Comparison of ENCODE assay signal across 16 cellular contexts in the genomic region with DNA sequence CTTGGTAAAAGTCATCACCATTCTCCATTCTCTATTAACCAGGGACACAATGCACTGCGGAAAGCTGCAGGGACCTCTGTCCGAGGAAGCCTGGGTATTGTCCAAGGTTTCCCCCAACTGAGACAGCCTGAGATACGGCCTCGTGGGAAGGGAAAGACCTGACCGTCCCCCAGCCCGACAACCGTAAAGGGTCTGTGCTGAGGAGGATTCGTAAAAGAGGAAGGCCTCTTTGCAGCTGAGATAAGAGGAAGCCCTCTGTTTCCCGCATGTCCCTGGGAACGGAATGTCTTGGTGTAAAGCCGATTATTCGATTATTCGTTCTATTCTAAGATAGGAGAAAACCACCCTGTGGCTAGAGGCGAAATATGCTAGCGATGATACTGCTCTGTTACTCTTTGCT. TPM values are rescaled to one million over a fixed set of nuclear protein-coding genes. Genes with fewer than 3 reads are reported as not detected.
DNase-seq lines count a peak whose midpoint lies in the region; ATAC-seq, FAIRE-seq and TF ChIP-seq lines count a peak whose summit lies in the region.
"Had no signal": no experiment of that assay in that cellular context is flagged by ENCODE, and none has a peak within 500 bp of the region (broad histone marks: within the 10 kb centered on the region; RNA-seq: fewer than 3 reads in every experiment).

No MANE protein-coding gene starts in this region.

- peak overlapping the region; percentile 19 for H3K4me3 Mint-ChIP-seq in activated CD8-positive, alpha-beta T cell treated with anti-CD3 and anti-CD28 coated beads for 36 hours

- in situ Hi-C loops in transverse colon (cut with MboI; ENCODE audit: low pct_ligation_motif_present in 1 of 4, low pct_unique_long_range_greater_than_20kb in 1 of 4, low sequenced_read_pairs in 3 of 4): no loop called here

- H3K27ac Mint-ChIP-seq in activated CD8-positive, alpha-beta T cell treated with anti-CD3 and anti-CD28 coated beads for 36 hours: peak overlapping the region; percentile 85

- no peak for TF ChIP-seq POLR2A in transverse colon (IDR thresholded peaks at IDR 0.05)

- no peaks in the 10 kb centered on the region for H3K27me3 Mint-ChIP-seq in activated CD8-positive, alpha-beta T cell treated with anti-CD3 and anti-CD28 coated beads for 36 hours

- no peak for FAIRE-seq in kidney (lab: Jason Lieb, UNC)
- FAIRE-seq: G401.6, islet of Langerhans had no signal

- WGBS in transverse colon (ENCODE audit: low coverage in 1 of 2), 2 donors: 76 to 83% methylated on average over 6 to 15 of the region's 15 CpGs

- peak overlapping the region in 6 of 11 experiments; percentile 19 to 38 (median 32); a peak in 9 of 22 replicates for H3K27ac ChIP-seq in BLaER1 treated with 17β-estradiol and CSF1 and Interleukin-3, amounts not matched to agents 10 nM and 100 nM
- H3K27ac ChIP-seq in kidney (ENCODE audit: low read depth in 2 of 2, low read length in 2 of 2): no peak overlapping the region
- H3K27ac ChIP-seq in transverse colon: peak overlapping the region in 1 of 4 donors; percentile 12
- H3K27ac ChIP-seq: C4-2B had no signal

- intact Hi-C loops in activated CD8-positive, alpha-beta T cell treated with anti-CD3 and anti-CD28 coated beads for 36 hours (cut with micrococcal nuclease): no loop called here
- intact Hi-C loops in kidney (cut with DNase I) (no loop called here), transverse colon (cut with DNase I; ENCODE audit: low total_unique reads) (no loop called here)

- H3K9me3 Mint-ChIP-seq in activated CD8-positive, alpha-beta T cell treated with anti-CD3 and anti-CD28 coated beads for 36 hours: no peaks in the 10 kb centered on the region

- H3K27me3 ChIP-seq in BLaER1 treated with 17β-estradiol and CSF1 and Interleukin-3, amounts not matched to agents 10 nM and 100 nM: no peaks in the 10 kb centered on the region
- H3K27me3 ChIP-seq in transverse colon: no peaks in the 10 kb centered on the region
- H3K27me3 ChIP-seq: gastroesophageal sphincter had no signal

- H3K4me2 ChIP-seq in BLaER1 treated with 17β-estradiol and CSF1 and Interleukin-3, amounts not matched to agents 10 nM and 100 nM: peak overlapping the region in 8 of 11 experiments; percentile 1 to 64 (median 52); a peak in 14 of 22 replicates

- no peak overlapping the region for H3K4me3 ChIP-seq in BLaER1 treated with 17β-estradiol and CSF1 and Interleukin-3, amounts not matched to agents 10 nM and 100 nM
- no peak overlapping the region for H3K4me3 ChIP-seq in kidney (ENCODE audit: low read length in 2 of 2)
- H3K4me3 ChIP-seq in transverse colon: no peak overlapping the region
- H3K4me3 ChIP-seq: gastroesophageal sphincter had no signal

- DNase-seq in GDM1 (lab: John Stamatoyannopoulos, UW): peak; percentile 43
- no peak for DNase-seq in activated CD8-positive, alpha-beta T cell treated with anti-CD3 and anti-CD28 coated beads for 36 hours
- DNase-seq in kidney: peak; percentile 9
- no peak for DNase-seq in SHP77 treated with DMSO at 0.1 percent for 48 hours (lab: John Stamatoyannopoulos, UW)
- no peak for DNase-seq in transverse colon
- DNase-seq in DMS53 (lab: John Stamatoyannopoulos, UW): no peak
- DNase-seq: effector CD8-positive, alpha-beta T cell; retina; stimulated activated CD4-positive, alpha-beta T cell treated with anti-CD3 and anti-CD28 coated beads, Interleukin-4, amount 100 ng/mL, for 1 hour had no signal

- no peaks in the 10 kb centered on the region for H3K9me3 ChIP-seq in BLaER1 treated with 17β-estradiol and CSF1 and Interleukin-3, amounts not matched to agents 10 nM and 100 nM (replicated peaks in 1 of 11)
- no peaks in the 10 kb centered on the region for H3K9me3 ChIP-seq in kidney (ENCODE audit: control insufficient read depth in 1 of 2, low read length in 2 of 2)
- no peaks in the 10 kb centered on the region for H3K9me3 ChIP-seq in transverse colon
- H3K9me3 ChIP-seq: gastroesophageal sphincter had no signal

- POLR2A ChIA-PET in activated CD8-positive, alpha-beta T cell treated with anti-CD3 and anti-CD28 coated beads for 36 hours (lab: Charles Lee): no interaction called here

- H3K36me3 ChIP-seq in BLaER1 treated with 17β-estradiol and CSF1 and Interleukin-3, amounts not matched to agents 10 nM and 100 nM: peaks cover 31 to 51% (median 40%) of the 10 kb centered on the region in 11 experiments
- H3K36me3 ChIP-seq in kidney (ENCODE audit: control insufficient read depth in 1 of 2, insufficient read depth in 2 of 2, low read length in 2 of 2) (peaks cover 21 to 24% of the 10 kb centered on the region in 2 donors), transverse colon (no peaks in the 10 kb centered on the region)

- peaks cover 31 to 98% (median 57%) of the 10 kb centered on the region in 11 experiments; a peak in 19 of 22 replicates for H4K20me1 ChIP-seq in BLaER1 treated with 17β-estradiol and CSF1 and Interleukin-3, amounts not matched to agents 10 nM and 100 nM

- CTCF ChIA-PET in activated CD8-positive, alpha-beta T cell treated with anti-CD3 and anti-CD28 coated beads for 36 hours (lab: Charles Lee): no interaction called here

- no peak for ATAC-seq in activated CD8-positive, alpha-beta T cell treated with anti-CD3 and anti-CD28 coated beads for 36 hours
- ATAC-seq: gastroesophageal sphincter had no signal

- H3K4me1 ChIP-seq in BLaER1 treated with 17β-estradiol and CSF1 and Interleukin-3, amounts not matched to agents 10 nM and 100 nM: peaks cover 23 to 58% (median 52%) of the 10 kb centered on the region in 10 experiments
- H3K4me1 ChIP-seq in kidney (ENCODE audit: control insufficient read depth in 1 of 2, insufficient read depth in 1 of 2, low read depth in 1 of 2, low read length in 2 of 2): peaks cover 11 to 19% of the 10 kb centered on the region in 2 donors
- H3K4me1 ChIP-seq in transverse colon: peaks cover 11 to 29% (median 18%) of the 10 kb centered on the region in 4 donors

- peaks cover 49% of the 10 kb centered on the region for H3K4me1 Mint-ChIP-seq in activated CD8-positive, alpha-beta T cell treated with anti-CD3 and anti-CD28 coated beads for 36 hours (ENCODE audit: low read depth)

- peaks cover 29% of the 10 kb centered on the region for H3K36me3 Mint-ChIP-seq in activated CD8-positive, alpha-beta T cell treated with anti-CD3 and anti-CD28 coated beads for 36 hours (ENCODE audit: low read depth)

- no peak for TF ChIP-seq EP300 in transverse colon (IDR thresholded peaks at IDR 0.05; ENCODE audit: low read depth)

- H3K9ac ChIP-seq in BLaER1 treated with 17β-estradiol and CSF1 and Interleukin-3, amounts not matched to agents 10 nM and 100 nM: peak overlapping the region in 6 of 11 experiments; percentile 3 to 37 (median 15); a peak in 4 of 22 replicates
- no peak overlapping the region for H3K9ac ChIP-seq in kidney (ENCODE audit: low read length in 2 of 2)

- TF ChIP-seq CTCF in activated CD8-positive, alpha-beta T cell treated with anti-CD3 and anti-CD28 coated beads for 36 hours (IDR thresholded peaks at IDR 0.05): no peak
- TF ChIP-seq CTCF in kidney (IDR thresholded peaks at IDR 0.05; ENCODE audit: borderline replicate concordance, extremely low read depth, insufficient read depth): no peak
- no peak for TF ChIP-seq CTCF in transverse colon (IDR thresholded peaks at IDR 0.05)

RNA-seq across cellular contexts. Expression of gene BET1L, which starts 5.3 kb away (rescaled TPM):
- 10 to 100 TPM; 58.4 to 68.9 TPM for total RNA-seq in activated CD8-positive, alpha-beta T cell treated with anti-CD3 and anti-CD28 coated beads for 36 hours
- total RNA-seq in kidney: 56.5 TPM
- 43.9 TPM for polyA plus RNA-seq in kidney (ENCODE audit: insufficient read depth, low read depth, low replicate concordance)
- total RNA-seq in transverse colon: 100 to 1,000 TPM in 1 of 4 donors, 10 to 100 TPM in 3; 31.8 to 111 (median 36.6) TPM

RNA-seq across cellular contexts. Expression of gene RIC8A, which starts 5.6 kb away (rescaled TPM):
- 100 to 1,000 TPM in 1 of 2 experiments, 10 to 100 TPM in 1; 96.5 to 108 TPM for total RNA-seq in activated CD8-positive, alpha-beta T cell treated with anti-CD3 and anti-CD28 coated beads for 36 hours
- total RNA-seq in kidney (92.1 TPM), transverse colon (100 to 1,000 TPM in 2 of 4 donors, 10 to 100 TPM in 2; 59.2 to 145 (median 93.8) TPM)
- polyA plus RNA-seq in kidney (ENCODE audit: insufficient read depth, low read depth, low replicate concordance): 52.3 TPM

RNA-seq across cellular contexts. Expression of gene SCGB1C1, which starts 9.1 kb away (rescaled TPM):
- total RNA-seq in activated CD8-positive, alpha-beta T cell treated with anti-CD3 and anti-CD28 coated beads for 36 hours: not detected
- not detected for total RNA-seq in kidney
- polyA plus RNA-seq in kidney (ENCODE audit: insufficient read depth, low read depth, low replicate concordance): not detected
- not detected for total RNA-seq in transverse colon
- total RNA-seq: gastroesophageal sphincter, LHCN-M2, SK-MEL-5 had no signal

RNA-seq across cellular contexts. Expression of gene SIRT3, which starts 34.2 kb away (rescaled TPM):
- total RNA-seq in activated CD8-positive, alpha-beta T cell treated with anti-CD3 and anti-CD28 coated beads for 36 hours: 10 to 100 TPM; 27.7 to 32.1 TPM
- total RNA-seq in kidney (28.3 TPM), transverse colon (10 to 100 TPM in 3 of 4 donors, 1 to 10 TPM in 1; 7.2 to 27.9 (median 20.6) TPM)
- polyA plus RNA-seq in kidney (ENCODE audit: insufficient read depth, low read depth, low replicate concordance): 28.7 TPM

RNA-seq across cellular contexts. Expression of gene PSMD13, which starts 34.8 kb away (rescaled TPM):
- 100 to 1,000 TPM; 220 to 228 TPM for total RNA-seq in activated CD8-positive, alpha-beta T cell treated with anti-CD3 and anti-CD28 coated beads for 36 hours
- total RNA-seq in kidney (87.7 TPM), transverse colon (10 to 100 TPM; 23.2 to 96.5 (median 52.2) TPM)
- polyA plus RNA-seq in kidney (ENCODE audit: insufficient read depth, low read depth, low replicate concordance): 115 TPM

Comparison
In these comparisons a context has a peak if more than half of its experiments do, and no peak if none do; other contexts are left out.
1. H3K27ac ChIP-seq: peak in BLaER1 treated with 17β-estradiol and CSF1 and Interleukin-3, amounts not matched to agents 10 nM and 100 nM (6 of 11); none in kidney (0 of 2).
2. H3K9ac ChIP-seq: peak in BLaER1 treated with 17β-estradiol and CSF1 and Interleukin-3, amounts not matched to agents 10 nM and 100 nM (6 of 11); none in kidney (0 of 2).
3. DNase-seq: peak in GDM1 (single experiment) and kidney (single experiment); none in activated CD8-positive, alpha-beta T cell treated with anti-CD3 and anti-CD28 coated beads for 36 hours (single experiment), SHP77 treated with DMSO at 0.1 percent for 48 hours (single experiment), transverse colon (single experiment) and DMS53 (single experiment).